Comparison of ENCODE assay signal across 1 cellular context in genomic region chr22:49933236-49933921, GRCh38.
TF ChIP-seq lines count a peak whose summit lies in the region.

No MANE protein-coding gene starts in this region.

TF ChIP-seq in A549, 52 proteins besides CTCF, POLR2A, EP300 and RAD21 (continued from another document):
- no peak for TF ChIP-seq E2F6 (IDR thresholded peaks at IDR 0.05; ENCODE audit: borderline replicate concordance, low read depth)
- TF ChIP-seq POLR2AphosphoS2 (conservative IDR thresholded peaks at IDR 0.05; ENCODE audit: low read length), result no peak
- TF ChIP-seq, protein P1, sequence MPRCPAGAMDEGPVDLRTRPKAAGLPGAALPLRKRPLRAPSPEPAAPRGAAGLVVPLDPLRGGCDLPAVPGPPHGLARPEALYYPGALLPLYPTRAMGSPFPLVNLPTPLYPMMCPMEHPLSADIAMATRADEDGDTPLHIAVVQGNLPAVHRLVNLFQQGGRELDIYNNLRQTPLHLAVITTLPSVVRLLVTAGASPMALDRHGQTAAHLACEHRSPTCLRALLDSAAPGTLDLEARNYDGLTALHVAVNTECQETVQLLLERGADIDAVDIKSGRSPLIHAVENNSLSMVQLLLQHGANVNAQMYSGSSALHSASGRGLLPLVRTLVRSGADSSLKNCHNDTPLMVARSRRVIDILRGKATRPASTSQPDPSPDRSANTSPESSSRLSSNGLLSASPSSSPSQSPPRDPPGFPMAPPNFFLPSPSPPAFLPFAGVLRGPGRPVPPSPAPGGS (IDR thresholded peaks at IDR 0.05), result no peak
- TF ChIP-seq, protein P2, sequence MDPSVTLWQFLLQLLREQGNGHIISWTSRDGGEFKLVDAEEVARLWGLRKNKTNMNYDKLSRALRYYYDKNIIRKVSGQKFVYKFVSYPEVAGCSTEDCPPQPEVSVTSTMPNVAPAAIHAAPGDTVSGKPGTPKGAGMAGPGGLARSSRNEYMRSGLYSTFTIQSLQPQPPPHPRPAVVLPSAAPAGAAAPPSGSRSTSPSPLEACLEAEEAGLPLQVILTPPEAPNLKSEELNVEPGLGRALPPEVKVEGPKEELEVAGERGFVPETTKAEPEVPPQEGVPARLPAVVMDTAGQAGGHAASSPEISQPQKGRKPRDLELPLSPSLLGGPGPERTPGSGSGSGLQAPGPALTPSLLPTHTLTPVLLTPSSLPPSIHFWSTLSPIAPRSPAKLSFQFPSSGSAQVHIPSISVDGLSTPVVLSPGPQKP (IDR thresholded peaks at IDR 0.05; ENCODE audit: low read depth, low read length), result no peak
- no peak for TF ChIP-seq HOXB5 (CRISPR knock-in tag; IDR thresholded peaks at IDR 0.05)
- no peak for TF ChIP-seq ESRRA (IDR thresholded peaks at IDR 0.05; ENCODE audit: borderline replicate concordance, low read length)
